Comparison of ENCODE assay signal across 24 cellular contexts in genomic region chr4:56791316-56791715, GRCh38. TPM values are rescaled to one million over a fixed set of nuclear protein-coding genes. Genes with fewer than 3 reads are reported as not detected.
A peak's percentile ranks its signal among the peaks of the same experiment; 100 is the strongest.
DNase-seq lines count a peak whose midpoint lies in the region; ATAC-seq and TF ChIP-seq lines count a peak whose summit lies in the region.
"Had no signal": no experiment of that assay in that cellular context is flagged by ENCODE, and none has a peak within 500 bp of the region (broad histone marks: within the 10 kb centered on the region; RNA-seq: fewer than 3 reads in every experiment).

No MANE protein-coding gene starts in this region.

- H3K27me3 ChIP-seq in adrenal gland, result no peaks in the 10 kb centered on the region
- H3K27me3 ChIP-seq in CD8-positive, alpha-beta memory T cell (ENCODE audit: insufficient read depth, low read length, poor library complexity, severe bottlenecking), result no peaks in the 10 kb centered on the region
- H3K27me3 ChIP-seq: brain microvascular endothelial cell, esophagus muscularis mucosa, spleen had no signal

- H3K4me3 ChIP-seq in adrenal gland, result no peak overlapping the region
- no peak overlapping the region for H3K4me3 ChIP-seq in CD8-positive, alpha-beta memory T cell (ENCODE audit: low read length)
- H3K4me3 ChIP-seq: esophagus muscularis mucosa, PC-9, spleen had no signal

- peak overlapping the region; percentile 40 for H3K27ac Mint-ChIP-seq in stimulated activated effector memory CD8-positive, alpha-beta T cell treated with anti-CD3 and anti-CD28 coated beads, Interleukin-12 subunit alpha, Interleukin-12 subunit beta, amount 100 ng/mL, for 72 hours
- no peak overlapping the region for H3K27ac Mint-ChIP-seq in CD8-positive, alpha-beta memory T cell
- no peak overlapping the region for H3K27ac Mint-ChIP-seq in HFFc6
- H3K27ac Mint-ChIP-seq in activated T-helper 2 cell treated with anti-CD3 and anti-CD28 coated beads, Interferon-gamma antibody, Interleukin-2, Interleukin-4, amounts not matched to agents 10 μg/mL and 5 μg/mL and 100 μg/mL, durations not matched to agents 14 hours and 24 hours and 36 hours, result no peak overlapping the region
- H3K27ac Mint-ChIP-seq: activated CD4-positive, alpha-beta T cell treated with anti-CD3 and anti-CD28 coated beads, Interleukin-2, amount 10 ng/mL, durations not matched to agents 24 days and 14 days; effector memory CD8-positive, alpha-beta T cell had no signal

- no peaks in the 10 kb centered on the region for H3K36me3 Mint-ChIP-seq in stimulated activated effector memory CD8-positive, alpha-beta T cell treated with anti-CD3 and anti-CD28 coated beads, Interleukin-12 subunit alpha, Interleukin-12 subunit beta, amount 100 ng/mL, for 72 hours
- no peaks in the 10 kb centered on the region for H3K36me3 Mint-ChIP-seq in CD8-positive, alpha-beta memory T cell
- H3K36me3 Mint-ChIP-seq in HFFc6 (ENCODE audit: low read depth), result no peaks in the 10 kb centered on the region
- no peaks in the 10 kb centered on the region for H3K36me3 Mint-ChIP-seq in activated T-helper 2 cell treated with anti-CD3 and anti-CD28 coated beads, Interferon-gamma antibody, Interleukin-2, Interleukin-4, amounts not matched to agents 10 μg/mL and 5 μg/mL and 100 μg/mL, durations not matched to agents 14 hours and 24 hours and 36 hours (ENCODE audit: low read depth)

- peaks cover 0 to 2% of the 10 kb centered on the region in 2 donors for H3K27me3 Mint-ChIP-seq in CD8-positive, alpha-beta memory T cell
- H3K27me3 Mint-ChIP-seq in HFFc6 (ENCODE audit: insufficient read depth), result peaks cover 27% of the 10 kb centered on the region
- peaks cover 9% of the 10 kb centered on the region for H3K27me3 Mint-ChIP-seq in activated T-helper 2 cell treated with anti-CD3 and anti-CD28 coated beads, Interferon-gamma antibody, Interleukin-2, Interleukin-4, amounts not matched to agents 10 μg/mL and 5 μg/mL and 100 μg/mL, durations not matched to agents 14 hours and 24 hours and 36 hours (ENCODE audit: low read depth)
- H3K27me3 Mint-ChIP-seq: effector memory CD8-positive, alpha-beta T cell had no signal

- no peaks in the 10 kb centered on the region for H3K9me3 ChIP-seq in adrenal gland (replicated peaks in 1 of 3)
- no peaks in the 10 kb centered on the region for H3K9me3 ChIP-seq in CD8-positive, alpha-beta memory T cell (ENCODE audit: low read length)
- H3K9me3 ChIP-seq: esophagus muscularis mucosa had no signal

- WGBS in adrenal gland, 4 donors, result 79 to 92% (median 86%) methylated on average over 4 of the region's 4 CpGs

- no peaks in the 10 kb centered on the region for H3K36me3 ChIP-seq in adrenal gland (replicated peaks in 1 of 2)
- no peaks in the 10 kb centered on the region for H3K36me3 ChIP-seq in CD8-positive, alpha-beta memory T cell (ENCODE audit: insufficient read depth, low read length)
- H3K36me3 ChIP-seq: brain microvascular endothelial cell, esophagus muscularis mucosa, spleen had no signal

- H3K4me3 Mint-ChIP-seq in stimulated activated effector memory CD8-positive, alpha-beta T cell treated with anti-CD3 and anti-CD28 coated beads, Interleukin-12 subunit alpha, Interleukin-12 subunit beta, amount 100 ng/mL, for 72 hours, result no peak overlapping the region
- H3K4me3 Mint-ChIP-seq in CD8-positive, alpha-beta memory T cell, result no peak overlapping the region
- no peak overlapping the region for H3K4me3 Mint-ChIP-seq in HFFc6
- H3K4me3 Mint-ChIP-seq in activated T-helper 2 cell treated with anti-CD3 and anti-CD28 coated beads, Interferon-gamma antibody, Interleukin-2, Interleukin-4, amounts not matched to agents 10 μg/mL and 5 μg/mL and 100 μg/mL, durations not matched to agents 14 hours and 24 hours and 36 hours (ENCODE audit: low read depth), result no peak overlapping the region
- H3K4me3 Mint-ChIP-seq: activated CD4-positive, alpha-beta T cell treated with anti-CD3 and anti-CD28 coated beads, Interleukin-2, amount 10 ng/mL, durations not matched to agents 24 days and 14 days; effector memory CD8-positive, alpha-beta T cell had no signal

- POLR2A ChIA-PET in CD8-positive, alpha-beta memory T cell (lab: Charles Lee), result no interaction called here

- no peaks in the 10 kb centered on the region for H3K9me3 Mint-ChIP-seq in stimulated activated effector memory CD8-positive, alpha-beta T cell treated with anti-CD3 and anti-CD28 coated beads, Interleukin-12 subunit alpha, Interleukin-12 subunit beta, amount 100 ng/mL, for 72 hours
- peaks cover 0 to 2% (median 0%) of the 10 kb centered on the region in 5 donors for H3K9me3 Mint-ChIP-seq in CD8-positive, alpha-beta memory T cell
- H3K9me3 Mint-ChIP-seq in HFFc6, result no peaks in the 10 kb centered on the region
- H3K9me3 Mint-ChIP-seq in activated T-helper 2 cell treated with anti-CD3 and anti-CD28 coated beads, Interferon-gamma antibody, Interleukin-2, Interleukin-4, amounts not matched to agents 10 μg/mL and 5 μg/mL and 100 μg/mL, durations not matched to agents 14 hours and 24 hours and 36 hours, result no peaks in the 10 kb centered on the region
- H3K9me3 Mint-ChIP-seq: activated CD4-positive, alpha-beta T cell treated with anti-CD3 and anti-CD28 coated beads, Interleukin-2, amount 10 ng/mL, durations not matched to agents 24 days and 14 days; effector memory CD8-positive, alpha-beta T cell had no signal

- no peak for DNase-seq in stimulated activated effector memory CD8-positive, alpha-beta T cell treated with anti-CD3 and anti-CD28 coated beads, Interleukin-12 subunit alpha, Interleukin-12 subunit beta, amount 100 ng/mL, for 72 hours (ENCODE audit: low spot score in 2 of 2)
- no peak for DNase-seq in adrenal gland
- DNase-seq in CD8-positive, alpha-beta memory T cell, result no peak
- no peak for DNase-seq in HFFc6
- no peak for DNase-seq in activated T-helper 2 cell treated with anti-CD3 and anti-CD28 coated beads, Interferon-gamma antibody, Interleukin-2, Interleukin-4, amounts not matched to agents 10 μg/mL and 5 μg/mL and 100 μg/mL, durations not matched to agents 14 hours and 24 hours and 36 hours (ENCODE audit: low spot score)
- DNase-seq: activated CD4-positive, alpha-beta T cell treated with anti-CD3 and anti-CD28 coated beads, Interleukin-2, amount 10 ng/mL, durations not matched to agents 24 days and 14 days; activated CD8-positive, alpha-beta memory T cell treated with anti-CD3 and anti-CD28 coated beads, Interleukin-2, amount 50 U/mL, for 48 hours; activated effector memory CD4-positive, alpha-beta T cell treated with anti-CD3 and anti-CD28 coated beads, Interleukin-2, amount 50 U/mL, for 16 hours; brain microvascular endothelial cell; effector memory CD8-positive, alpha-beta T cell; KBM-7; kidney glomerular epithelial cell; mammary epithelial cell; NCI-H2029 treated with DMSO at 0.1 percent for 48 hours; PC-9; SIG-M5; spleen; stimulated activated CD4-positive, alpha-beta T cell treated with anti-CD3 and anti-CD28 coated beads, Interleukin-4, amount 100 ng/mL, for 24 hours; T-helper 1 cell had no signal

- TF ChIP-seq CTCF in adrenal gland (IDR thresholded peaks at IDR 0.05) (no peak), HFFc6 (IDR thresholded peaks at IDR 0.05) (no peak)

- CTCF ChIA-PET in CD8-positive, alpha-beta memory T cell (lab: Charles Lee), result no interaction called here

- no peaks in the 10 kb centered on the region for H3K4me1 Mint-ChIP-seq in stimulated activated effector memory CD8-positive, alpha-beta T cell treated with anti-CD3 and anti-CD28 coated beads, Interleukin-12 subunit alpha, Interleukin-12 subunit beta, amount 100 ng/mL, for 72 hours
- no peaks in the 10 kb centered on the region for H3K4me1 Mint-ChIP-seq in CD8-positive, alpha-beta memory T cell
- peaks cover 6% of the 10 kb centered on the region; the same call in 1 of the 2 replicates for H3K4me1 Mint-ChIP-seq in HFFc6 (ENCODE audit: low read depth)
- no peaks in the 10 kb centered on the region for H3K4me1 Mint-ChIP-seq in activated T-helper 2 cell treated with anti-CD3 and anti-CD28 coated beads, Interferon-gamma antibody, Interleukin-2, Interleukin-4, amounts not matched to agents 10 μg/mL and 5 μg/mL and 100 μg/mL, durations not matched to agents 14 hours and 24 hours and 36 hours (ENCODE audit: low read depth)
- H3K4me1 Mint-ChIP-seq: activated CD4-positive, alpha-beta T cell treated with anti-CD3 and anti-CD28 coated beads, Interleukin-2, amount 10 ng/mL, durations not matched to agents 24 days and 14 days had no signal

- no peak for TF ChIP-seq POLR2A in adrenal gland (IDR thresholded peaks at IDR 0.05)

- ATAC-seq in GM18867 (IDR thresholded peaks at IDR 0.05; ENCODE audit: unreplicated experiment) (peak; percentile 89), GM21723 (IDR thresholded peaks at IDR 0.05; ENCODE audit: unreplicated experiment) (peak; percentile 62), HG03354 (IDR thresholded peaks at IDR 0.05; ENCODE audit: poor library complexity, severe bottlenecking, unreplicated experiment) (peak; percentile 61)
- ATAC-seq in stimulated activated effector memory CD8-positive, alpha-beta T cell treated with anti-CD3 and anti-CD28 coated beads, Interleukin-12 subunit alpha, Interleukin-12 subunit beta, amount 100 ng/mL, for 72 hours, result no peak
- ATAC-seq: effector memory CD8-positive, alpha-beta T cell had no signal

- intact Hi-C loops in adrenal gland (cut with DNase I), result no loop called here
- intact Hi-C loops in activated T-helper 2 cell treated with anti-CD3 and anti-CD28 coated beads, Interferon-gamma antibody, Interleukin-2, Interleukin-4, amounts not matched to agents 10 μg/mL and 5 μg/mL and 100 μg/mL, durations not matched to agents 14 hours and 24 hours and 36 hours (cut with micrococcal nuclease), result no loop called here

- no peaks in the 10 kb centered on the region for H3K4me1 ChIP-seq in adrenal gland (replicated peaks in 1 of 2)
- no peaks in the 10 kb centered on the region for H3K4me1 ChIP-seq in CD8-positive, alpha-beta memory T cell (ENCODE audit: insufficient read depth, low read length)

- no peak overlapping the region for H3K27ac ChIP-seq in adrenal gland
- no peak overlapping the region for H3K27ac ChIP-seq in CD8-positive, alpha-beta memory T cell (ENCODE audit: low read depth, low read length)
- H3K27ac ChIP-seq: brain microvascular endothelial cell, esophagus muscularis mucosa, PC-9, spleen had no signal

RNA-seq across cellular contexts. Expression of gene SPINK2, which starts 30.2 kb away (rescaled TPM):
- not detected for total RNA-seq in adrenal gland
- not detected for polyA plus RNA-seq in adrenal gland
- 1 to 10 TPM; 1.6 to 2.1 TPM for total RNA-seq in CD8-positive, alpha-beta memory T cell
- 10.8 TPM for polyA plus RNA-seq in CD8-positive, alpha-beta memory T cell
- total RNA-seq in HFFc6 (2021; fragmentation: NEBNext Ultra II Directional; extraction: Animal tissue kit (Norgen Biotek cat#: 25700)), result not detected
- total RNA-seq in activated T-helper 2 cell treated with anti-CD3 and anti-CD28 coated beads, Interferon-gamma antibody, Interleukin-2, Interleukin-4, amounts not matched to agents 10 μg/mL and 5 μg/mL and 100 μg/mL, durations not matched to agents 14 hours and 24 hours and 36 hours, result 0.75 TPM in 1 of 2 replicates, not detected in the other
- total RNA-seq: esophagus muscularis mucosa, mammary epithelial cell, PC-9, ureter had no signal
- polyA plus RNA-seq: mammary epithelial cell had no signal
